8 cellular contexts compared by ENCODE assay signal in the genomic region with DNA sequence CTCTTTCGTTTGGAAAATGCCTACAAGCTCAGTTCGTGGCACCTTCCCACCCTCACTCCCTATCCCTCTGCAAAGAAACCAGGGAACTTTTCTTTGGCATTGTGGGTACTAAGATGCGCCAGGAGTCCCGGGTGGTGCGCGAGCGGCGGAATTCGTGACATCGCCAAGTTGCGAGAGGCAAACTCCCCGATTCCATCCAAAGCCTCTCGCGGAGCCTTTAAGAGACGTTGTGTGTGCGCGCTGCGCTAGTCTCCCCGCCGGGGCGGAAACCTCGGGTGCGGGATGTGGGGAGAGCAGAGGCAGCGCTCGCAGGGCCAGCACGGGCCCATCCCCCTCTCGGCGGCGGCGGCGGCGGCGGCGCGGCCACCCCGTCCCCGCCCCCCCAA. TPM values are rescaled to one million over a fixed set of nuclear protein-coding genes. Genes with fewer than 3 reads are reported as not detected.
DNase-seq lines count a peak whose midpoint lies in the region; ATAC-seq and TF ChIP-seq lines count a peak whose summit lies in the region.

No MANE protein-coding gene starts in this region.

- H3K4me1 ChIP-seq in left ventricle myocardium inferior (peaks cover 68% of the 10 kb centered on the region), sigmoid colon (peaks cover 0 to 32% (median 19%) of the 10 kb centered on the region in 4 donors)

- TF ChIP-seq EP300 in sigmoid colon (IDR thresholded peaks at IDR 0.05) = no peak

- CTCF ChIA-PET in BJ (lab: Yijun Ruan, JAX) = interaction anchor here (0.8 to 3.9 kb wide), 3 partner anchors 68 to 1305 kb away, joined by 3 to 17 read pairs (median 4); no protein-coding TSS in a partner anchor
- CTCF ChIA-PET in HEK293T (lab: Yijun Ruan, JAX) = no interaction called here

- peak overlapping the region; percentile 12 for H3K27ac Mint-ChIP-seq in activated T-helper 2 cell treated with anti-CD3 and anti-CD28 coated beads, Interferon-gamma antibody, Interleukin-2, Interleukin-4, amounts not matched to agents 10 μg/mL and 5 μg/mL and 100 μg/mL, durations not matched to agents 14 hours and 24 hours and 36 hours

- DNase-seq in BJ (ENCODE audit: low read depth) (no peak), left ventricle myocardium inferior (no peak), sigmoid colon (peak; percentile 92), UCSD-AML1 (lab: John Stamatoyannopoulos, UW; ENCODE audit: unreplicated experiment) (no peak), HEK293T (ENCODE audit: extremely low spot score) (no peak)
- peak; percentile 60 for DNase-seq in Jurkat, Clone E6-1 (ENCODE audit: low read depth, low spot score)
- DNase-seq in activated T-helper 2 cell treated with anti-CD3 and anti-CD28 coated beads, Interferon-gamma antibody, Interleukin-2, Interleukin-4, amounts not matched to agents 10 μg/mL and 5 μg/mL and 100 μg/mL, durations not matched to agents 14 hours and 24 hours and 36 hours (ENCODE audit: low spot score) = no peak

- peak; percentile 62 for ATAC-seq in GM19324 (IDR thresholded peaks at IDR 0.05; ENCODE audit: low FRiP score, unreplicated experiment)

- no peaks in the 10 kb centered on the region for H3K27me3 ChIP-seq in BJ (ENCODE audit: control insufficient read depth, insufficient read depth, low read length)
- H3K27me3 ChIP-seq in left ventricle myocardium inferior (ENCODE audit: low read depth) = peaks cover 77% of the 10 kb centered on the region
- no peaks in the 10 kb centered on the region for H3K27me3 ChIP-seq in sigmoid colon

- WGBS in sigmoid colon, 2 donors = 1 to 4% methylated on average over 37 of the region's 37 CpGs

- intact Hi-C loops in activated T-helper 2 cell treated with anti-CD3 and anti-CD28 coated beads, Interferon-gamma antibody, Interleukin-2, Interleukin-4, amounts not matched to agents 10 μg/mL and 5 μg/mL and 100 μg/mL, durations not matched to agents 14 hours and 24 hours and 36 hours (cut with micrococcal nuclease) = loop anchor here (10.0 kb wide), 1 partner anchor 275 kb away; no protein-coding TSS in a partner anchor
- intact Hi-C loops in left ventricle myocardium inferior (cut with micrococcal nuclease) (no loop called here), sigmoid colon (cut with DNase I) (loop anchor here (10.0 kb wide), 1 partner anchor 1485 kb away; no protein-coding TSS in a partner anchor)

- peaks cover 75% of the 10 kb centered on the region for H3K27me3 Mint-ChIP-seq in activated T-helper 2 cell treated with anti-CD3 and anti-CD28 coated beads, Interferon-gamma antibody, Interleukin-2, Interleukin-4, amounts not matched to agents 10 μg/mL and 5 μg/mL and 100 μg/mL, durations not matched to agents 14 hours and 24 hours and 36 hours (ENCODE audit: low read depth)

- H3K9me3 Mint-ChIP-seq in activated T-helper 2 cell treated with anti-CD3 and anti-CD28 coated beads, Interferon-gamma antibody, Interleukin-2, Interleukin-4, amounts not matched to agents 10 μg/mL and 5 μg/mL and 100 μg/mL, durations not matched to agents 14 hours and 24 hours and 36 hours = no peaks in the 10 kb centered on the region

- H3K36me3 Mint-ChIP-seq in activated T-helper 2 cell treated with anti-CD3 and anti-CD28 coated beads, Interferon-gamma antibody, Interleukin-2, Interleukin-4, amounts not matched to agents 10 μg/mL and 5 μg/mL and 100 μg/mL, durations not matched to agents 14 hours and 24 hours and 36 hours (ENCODE audit: low read depth) = peaks cover 4% of the 10 kb centered on the region

- H3K36me3 ChIP-seq in BJ (ENCODE audit: control insufficient read depth, insufficient read depth, low read length) = peaks cover 16% of the 10 kb centered on the region
- peaks cover 10% of the 10 kb centered on the region for H3K36me3 ChIP-seq in left ventricle myocardium inferior
- H3K36me3 ChIP-seq in sigmoid colon = peaks cover 0 to 13% (median 3%) of the 10 kb centered on the region in 4 donors

- no peak for TF ChIP-seq CTCF in BJ (IDR thresholded peaks at IDR 0.05; ENCODE audit: insufficient read depth, low read depth, low read length)
- no peak for TF ChIP-seq CTCF in left ventricle myocardium inferior (IDR thresholded peaks at IDR 0.05; ENCODE audit: borderline replicate concordance)
- no peak for TF ChIP-seq CTCF in sigmoid colon (IDR thresholded peaks at IDR 0.05)

- peak overlapping the region; percentile 60 for H3K4me3 Mint-ChIP-seq in activated T-helper 2 cell treated with anti-CD3 and anti-CD28 coated beads, Interferon-gamma antibody, Interleukin-2, Interleukin-4, amounts not matched to agents 10 μg/mL and 5 μg/mL and 100 μg/mL, durations not matched to agents 14 hours and 24 hours and 36 hours (ENCODE audit: low read depth)

- H3K4me3 ChIP-seq in BJ (ENCODE audit: low read depth, low read length) (peak overlapping the region; percentile 44), left ventricle myocardium inferior (peak overlapping the region; percentile 88), sigmoid colon (peak overlapping the region; percentile 58 to 89 (median 80))
- peak overlapping the region; percentile 56 for H3K4me3 ChIP-seq in Jurkat, Clone E6-1 (ENCODE audit: low read length)

- peak overlapping the region; percentile 96 for H3K27ac ChIP-seq in left ventricle myocardium inferior (replicated peaks)
- peak overlapping the region; percentile 91 to 97 (median 94) for H3K27ac ChIP-seq in sigmoid colon

- H3K9me3 ChIP-seq in left ventricle myocardium inferior (replicated peaks) (no peaks in the 10 kb centered on the region), sigmoid colon (no peaks in the 10 kb centered on the region)

- H3K4me1 Mint-ChIP-seq in activated T-helper 2 cell treated with anti-CD3 and anti-CD28 coated beads, Interferon-gamma antibody, Interleukin-2, Interleukin-4, amounts not matched to agents 10 μg/mL and 5 μg/mL and 100 μg/mL, durations not matched to agents 14 hours and 24 hours and 36 hours (ENCODE audit: low read depth) = peaks cover 10% of the 10 kb centered on the region

- POLR2A ChIA-PET in BJ (lab: Charles Lee) (interaction anchor here (0.6 to 0.9 kb wide), 3 partner anchors 11 to 264 kb away, joined by 4 to 15 read pairs (median 6); no protein-coding TSS in a partner anchor), HEK293T (lab: Yijun Ruan, JAX) (interaction anchor here (0.6 to 3.4 kb wide), 10 partner anchors 10 to 158 kb away, joined by 3 to 44 read pairs (median 5); no protein-coding TSS in a partner anchor)

- TF ChIP-seq POLR2A in sigmoid colon (IDR thresholded peaks at IDR 0.05) = peak in 1 of 2 donors; percentile 42

TF ChIP-seq in HEK293T, 16 proteins besides CTCF, POLR2A, EP300 and RAD21:
- TF ChIP-seq FOXA1 (IDR thresholded peaks at IDR 0.05) = no peak
- TF ChIP-seq NFRKB (IDR thresholded peaks at IDR 0.05) = no peak
- no peak for TF ChIP-seq LEF1 (IDR thresholded peaks at IDR 0.05; ENCODE audit: borderline replicate concordance)
- TF ChIP-seq FOXM1 (IDR thresholded peaks at IDR 0.05; ENCODE audit: borderline replicate concordance) = no peak
- no peak for TF ChIP-seq ZNF384 (IDR thresholded peaks at IDR 0.05)
- no peak for TF ChIP-seq L3MBTL2 (conservative IDR thresholded peaks at IDR 0.05)
- TF ChIP-seq, protein P1, sequence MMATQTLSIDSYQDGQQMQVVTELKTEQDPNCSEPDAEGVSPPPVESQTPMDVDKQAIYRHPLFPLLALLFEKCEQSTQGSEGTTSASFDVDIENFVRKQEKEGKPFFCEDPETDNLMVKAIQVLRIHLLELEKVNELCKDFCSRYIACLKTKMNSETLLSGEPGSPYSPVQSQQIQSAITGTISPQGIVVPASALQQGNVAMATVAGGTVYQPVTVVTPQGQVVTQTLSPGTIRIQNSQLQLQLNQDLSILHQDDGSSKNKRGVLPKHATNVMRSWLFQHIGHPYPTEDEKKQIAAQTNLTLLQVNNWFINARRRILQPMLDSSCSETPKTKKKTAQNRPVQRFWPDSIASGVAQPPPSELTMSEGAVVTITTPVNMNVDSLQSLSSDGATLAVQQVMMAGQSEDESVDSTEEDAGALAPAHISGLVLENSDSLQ (IDR thresholded peaks at IDR 0.05) = no peak
- TF ChIP-seq TARDBP (IDR thresholded peaks at IDR 0.05) = no peak
- TF ChIP-seq SP1 (IDR thresholded peaks at IDR 0.05) = no peak
- no peak for TF ChIP-seq FOXK2 (IDR thresholded peaks at IDR 0.05)
- no peak for TF ChIP-seq CTBP1 (IDR thresholded peaks at IDR 0.05; ENCODE audit: borderline replicate concordance)
- TF ChIP-seq BHLHE40 (IDR thresholded peaks at IDR 0.05; ENCODE audit: borderline replicate concordance) = no peak
- no peak for TF ChIP-seq ARNT (IDR thresholded peaks at IDR 0.05)
- no peak for TF ChIP-seq SUZ12 (IDR thresholded peaks at IDR 0.05)
- TF ChIP-seq HDGF (IDR thresholded peaks at IDR 0.05; ENCODE audit: borderline replicate concordance) = no peak
- TF ChIP-seq ELF4 (IDR thresholded peaks at IDR 0.05) = no peak

RNA-seq across cellular contexts. Expression of a gene that starts 0.4 kb away (rescaled TPM):
- polyA plus RNA-seq in BJ (2011; rRNA removed) = 47.0 and 50.0 TPM in 2 replicates
- polyA minus RNA-seq in BJ (2011; rRNA and poly(A)+ RNA removed) = 54.5 and 63.5 TPM in 2 replicates
- polyA plus RNA-seq in Jurkat, Clone E6-1 (2012; ENCODE audit: insufficient read depth, insufficient read length) = 1.6 TPM
- total RNA-seq in activated T-helper 2 cell treated with anti-CD3 and anti-CD28 coated beads, Interferon-gamma antibody, Interleukin-2, Interleukin-4, amounts not matched to agents 10 μg/mL and 5 μg/mL and 100 μg/mL, durations not matched to agents 14 hours and 24 hours and 36 hours = not detected in 2 replicates
- total RNA-seq in left ventricle myocardium inferior = 12.8 TPM
- total RNA-seq in sigmoid colon = 10 to 100 TPM; 24.0 to 47.9 (median 31.0) TPM
- polyA plus RNA-seq in sigmoid colon = 10 to 100 TPM; 12.6 to 20.0 (median 12.9) TPM

Comparison
In these comparisons a context has a peak if more than half of its experiments do, and no peak if none do; other contexts are left out.
1. DNase-seq: peak in Jurkat, Clone E6-1 (single experiment) and sigmoid colon (single experiment); none in BJ (single experiment), activated T-helper 2 cell treated with anti-CD3 and anti-CD28 coated beads, Interferon-gamma antibody, Interleukin-2, Interleukin-4, amounts not matched to agents 10 μg/mL and 5 μg/mL and 100 μg/mL, durations not matched to agents 14 hours and 24 hours and 36 hours (single experiment), left ventricle myocardium inferior (single experiment), UCSD-AML1 (single experiment) and HEK293T (single experiment).
2. RNA of a gene that starts 0.4 kb away (total RNA-seq): 24.0 to 47.9 TPM in sigmoid colon and 12.8 TPM in left ventricle myocardium inferior (single experiment); not detected in activated T-helper 2 cell treated with anti-CD3 and anti-CD28 coated beads, Interferon-gamma antibody, Interleukin-2, Interleukin-4, amounts not matched to agents 10 μg/mL and 5 μg/mL and 100 μg/mL, durations not matched to agents 14 hours and 24 hours and 36 hours; every median in the first group is over 10 times any median in the second.
3. Peak in every context shown above with its lines, with median percentiles within 50 percentile points of each other: H3K4me3 ChIP-seq.